ENCODE assay signal across 8 cellular contexts in genomic region chr5:78985407-78986223, GRCh38. TPM values are rescaled to one million over a fixed set of nuclear protein-coding genes. Genes with fewer than 3 reads are reported as not detected.
DNase-seq lines count a peak whose midpoint lies in the region; ATAC-seq and TF ChIP-seq lines count a peak whose summit lies in the region.

No MANE protein-coding gene starts in this region.

- peak overlapping the region; percentile 91 to 97 (median 95) for H3K27ac Mint-ChIP-seq in CD8-positive, alpha-beta memory T cell
- peak overlapping the region; percentile 98 for H3K27ac Mint-ChIP-seq in activated naive CD8-positive, alpha-beta T cell

- H3K9me3 Mint-ChIP-seq in CD8-positive, alpha-beta memory T cell, result no peaks in the 10 kb centered on the region
- no peaks in the 10 kb centered on the region for H3K9me3 Mint-ChIP-seq in activated naive CD8-positive, alpha-beta T cell (ENCODE audit: low read depth)

- peak overlapping the region; percentile 89 to 95 (median 92) for H3K4me3 Mint-ChIP-seq in CD8-positive, alpha-beta memory T cell
- peak overlapping the region; percentile 91 for H3K4me3 Mint-ChIP-seq in activated naive CD8-positive, alpha-beta T cell

- CTCF ChIA-PET in CD8-positive, alpha-beta memory T cell (lab: Charles Lee), result interaction anchor here (1.2 to 3.4 kb wide), 3 partner anchors 12 to 148 kb away, joined by 3 to 14 read pairs (median 4); no protein-coding TSS in a partner anchor

- POLR2A ChIA-PET in CD8-positive, alpha-beta memory T cell (lab: Charles Lee), result interaction anchor here (0.6 to 2.0 kb wide), 8 partner anchors 45 to 1494 kb away, joined by 3 to 6 read pairs (median 4); partner anchors contain the start of genes HOMER1 and SCAMP1

- peaks cover 4% of the 10 kb centered on the region for H3K4me1 ChIP-seq in CD8-positive, alpha-beta memory T cell (ENCODE audit: insufficient read depth, low read length)
- H3K4me1 ChIP-seq in SJCRH30, result peaks cover 2% of the 10 kb centered on the region; the same call in 1 of the 2 replicates
- H3K4me1 ChIP-seq in left ventricle myocardium inferior, result peaks cover 25% of the 10 kb centered on the region

- TF ChIP-seq CTCF in left ventricle myocardium inferior (IDR thresholded peaks at IDR 0.05; ENCODE audit: borderline replicate concordance), result no peak

- DNase-seq in CD8-positive, alpha-beta memory T cell, result peak in 4 of 5 donors; percentile 3 to 61 (median 30)
- DNase-seq in SJCRH30 (peak; percentile 31 to 62), left ventricle myocardium inferior (no peak), putamen (ENCODE audit: low spot score) (peak; percentile 44), NCI-H2081 treated with DMSO at 0.1 percent for 48 hours (lab: John Stamatoyannopoulos, UW) (no peak)

- peak; percentile 42 for ATAC-seq in GM19455 (IDR thresholded peaks at IDR 0.05; ENCODE audit: unreplicated experiment)
- peak; percentile 44 for ATAC-seq in HG03565 (IDR thresholded peaks at IDR 0.05; ENCODE audit: unreplicated experiment)

- no peaks in the 10 kb centered on the region for H3K9me3 ChIP-seq in CD8-positive, alpha-beta memory T cell (ENCODE audit: low read length)
- H3K9me3 ChIP-seq in SJCRH30 (replicated peaks) (no peaks in the 10 kb centered on the region), left ventricle myocardium inferior (replicated peaks) (no peaks in the 10 kb centered on the region)

- intact Hi-C loops in left ventricle myocardium inferior (cut with micrococcal nuclease), result no loop called here

- peak overlapping the region; percentile 9 for H3K4me3 ChIP-seq in CD8-positive, alpha-beta memory T cell (ENCODE audit: low read length)
- H3K4me3 ChIP-seq in SJCRH30 (peak overlapping the region; percentile 79), left ventricle myocardium inferior (peak overlapping the region; percentile 82)

- peak overlapping the region; percentile 72 for H3K27ac ChIP-seq in CD8-positive, alpha-beta memory T cell (ENCODE audit: low read depth, low read length)
- H3K27ac ChIP-seq in SJCRH30 (peak overlapping the region; percentile 31), left ventricle myocardium inferior (replicated peaks) (peak overlapping the region; percentile 99)

- H3K27me3 Mint-ChIP-seq in CD8-positive, alpha-beta memory T cell, result no peaks in the 10 kb centered on the region
- no peaks in the 10 kb centered on the region for H3K27me3 Mint-ChIP-seq in activated naive CD8-positive, alpha-beta T cell

- peaks cover 0 to 7% (median 0%) of the 10 kb centered on the region in 3 donors for H3K36me3 Mint-ChIP-seq in CD8-positive, alpha-beta memory T cell
- H3K36me3 Mint-ChIP-seq in activated naive CD8-positive, alpha-beta T cell, result no peaks in the 10 kb centered on the region

- no peaks in the 10 kb centered on the region for H3K27me3 ChIP-seq in CD8-positive, alpha-beta memory T cell (ENCODE audit: insufficient read depth, low read length, poor library complexity, severe bottlenecking)
- no peaks in the 10 kb centered on the region for H3K27me3 ChIP-seq in SJCRH30
- no peaks in the 10 kb centered on the region for H3K27me3 ChIP-seq in left ventricle myocardium inferior (ENCODE audit: low read depth)

- H3K36me3 ChIP-seq in CD8-positive, alpha-beta memory T cell (ENCODE audit: insufficient read depth, low read length), result no peaks in the 10 kb centered on the region
- no peaks in the 10 kb centered on the region for H3K36me3 ChIP-seq in SJCRH30
- no peaks in the 10 kb centered on the region for H3K36me3 ChIP-seq in left ventricle myocardium inferior

- H3K4me1 Mint-ChIP-seq in CD8-positive, alpha-beta memory T cell, result peaks cover 21 to 35% (median 27%) of the 10 kb centered on the region in 3 donors
- peaks cover 36% of the 10 kb centered on the region for H3K4me1 Mint-ChIP-seq in activated naive CD8-positive, alpha-beta T cell (ENCODE audit: low read depth)

RNA-seq across cellular contexts. Expression of gene ARSB, which starts 0.5 kb away (rescaled TPM):
- total RNA-seq in CD8-positive, alpha-beta memory T cell, result 10 to 100 TPM; 19.6 to 19.9 TPM
- 5.1 TPM for polyA plus RNA-seq in CD8-positive, alpha-beta memory T cell
- 15.2 and 16.4 TPM in 2 replicates for total RNA-seq in SJCRH30 (2014; rRNA removed; shearing (Covaris generic))
- total RNA-seq in left ventricle myocardium inferior, result 14.3 TPM

Comparison
In these comparisons a context has a peak if more than half of its experiments do, and no peak if none do; other contexts are left out.
1. DNase-seq: peak in CD8-positive, alpha-beta memory T cell (4 of 5), SJCRH30 (2 of 2) and putamen (single experiment); none in left ventricle myocardium inferior (single experiment) and NCI-H2081 treated with DMSO at 0.1 percent for 48 hours (single experiment).
2. H3K27ac ChIP-seq: peak in every context shown above with its lines; median percentile 99 in left ventricle myocardium inferior; 72 in CD8-positive, alpha-beta memory T cell; 31 in SJCRH30.
3. H3K4me3 ChIP-seq: peak in every context shown above with its lines; median percentile 82 in left ventricle myocardium inferior; 79 in SJCRH30; 9 in CD8-positive, alpha-beta memory T cell.